In the genomic region with DNA sequence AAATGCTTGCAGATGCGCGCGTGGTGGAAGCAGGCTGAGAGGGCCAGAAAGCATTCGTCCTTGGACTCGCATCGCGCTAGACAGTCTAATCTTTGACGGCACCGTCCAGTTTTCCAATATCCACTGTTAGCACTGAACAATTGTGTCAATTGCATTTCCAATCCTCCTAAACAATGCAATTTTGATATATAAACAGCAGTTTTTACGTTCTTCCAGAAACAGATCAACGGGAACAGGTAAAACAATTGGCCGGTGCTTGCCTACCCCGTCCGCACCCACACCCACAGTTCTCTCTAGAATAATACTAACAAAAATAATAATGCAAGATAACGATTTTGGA, we compare ENCODE assay signal across 2 cellular contexts.
TF ChIP-seq lines count a peak whose summit lies in the region.

No MANE protein-coding gene starts in this region.

TF ChIP-seq in A549, 52 proteins besides CTCF, POLR2A, EP300 and RAD21 (continued from another document):
- TF ChIP-seq BCL3 (IDR thresholded peaks at IDR 0.05) (no peak), SMC3 (IDR thresholded peaks at IDR 0.05) (no peak), ZSCAN20 (CRISPR knock-in tag; IDR thresholded peaks at IDR 0.05) (no peak), MAZ (IDR thresholded peaks at IDR 0.05; ENCODE audit: borderline replicate concordance, low read depth, low read length) (no peak)
TF ChIP-seq in A549: peak in this region for 0.

TF ChIP-seq in GM23338, 12 proteins besides CTCF, POLR2A, EP300 and RAD21 (continued from another document):
- TF ChIP-seq ZNF462 (CRISPR knock-in tag; IDR thresholded peaks at IDR 0.05): no peak
- TF ChIP-seq CREB1 (CRISPR knock-in tag; IDR thresholded peaks at IDR 0.05; ENCODE audit: low read depth): no peak
- TF ChIP-seq STAT1 (IDR thresholded peaks at IDR 0.05; ENCODE audit: unreplicated experiment): no peak
- no peak for TF ChIP-seq EZH2phosphoT487 (IDR thresholded peaks at IDR 0.05; ENCODE audit: unreplicated experiment)
- no peak for TF ChIP-seq REST (IDR thresholded peaks at IDR 0.05; ENCODE audit: unreplicated experiment)
- TF ChIP-seq JUNB (IDR thresholded peaks at IDR 0.05; ENCODE audit: unreplicated experiment): no peak
- no peak for TF ChIP-seq ETS1 (IDR thresholded peaks at IDR 0.05)
- TF ChIP-seq NANOG (IDR thresholded peaks at IDR 0.05; ENCODE audit: borderline replicate concordance): no peak
